9 cellular contexts compared by ENCODE assay signal in genomic region chr4:41213563-41214157, GRCh38. TPM values are rescaled to one million over a fixed set of nuclear protein-coding genes. Genes with fewer than 3 reads are reported as not detected.
DNase-seq lines count a peak whose midpoint lies in the region; ATAC-seq, FAIRE-seq and TF ChIP-seq lines count a peak whose summit lies in the region.
"Had no signal": no experiment of that assay in that cellular context is flagged by ENCODE, and none has a peak within 500 bp of the region (broad histone marks: within the 10 kb centered on the region; RNA-seq: fewer than 3 reads in every experiment).

No MANE protein-coding gene starts in this region.

- H3K4me3 ChIP-seq in KMS-11 (IDR thresholded peaks at IDR 0.05; ENCODE audit: insufficient read depth, low read depth, low read length) (no peak overlapping the region), bronchial epithelial cell (ENCODE audit: low read depth, low read length) (peak overlapping the region; percentile 86), lower lobe of right lung (peak overlapping the region; percentile 82), tibial nerve (peak overlapping the region; percentile 69 to 91 (median 86))

- peak overlapping the region; percentile 78; the same call in 1 of the 2 replicates for H3K4me2 ChIP-seq in KMS-11

- no peak overlapping the region for H3K27ac ChIP-seq in KMS-11
- H3K27ac ChIP-seq in lower lobe of right lung, result peak overlapping the region; percentile 86
- peak overlapping the region; percentile 38 to 87 (median 80) for H3K27ac ChIP-seq in tibial nerve

- ATAC-seq in GM21390 (IDR thresholded peaks at IDR 0.05; ENCODE audit: unreplicated experiment) (peak; percentile 12), lower lobe of right lung (peak; percentile 32 to 44)

- H3K36me3 ChIP-seq in KMS-11 (ENCODE audit: insufficient read depth), result no peaks in the 10 kb centered on the region
- H3K36me3 ChIP-seq in bronchial epithelial cell (ENCODE audit: control insufficient read depth, insufficient read depth, low read length), result no peaks in the 10 kb centered on the region
- H3K36me3 ChIP-seq in lower lobe of right lung, result no peaks in the 10 kb centered on the region
- no peaks in the 10 kb centered on the region for H3K36me3 ChIP-seq in tibial nerve

- WGBS in tibial nerve, 2 donors, result 1% methylated on average over 30 to 40 of the region's 41 CpGs

- FAIRE-seq in bronchial epithelial cell (lab: Jason Lieb, UNC), result no peak

- peak overlapping the region; percentile 54 for H2AFZ ChIP-seq in KMS-11 (ENCODE audit: low read depth)

- no peak for TF ChIP-seq CTCF in KMS-11 (conservative IDR thresholded peaks at IDR 0.05; ENCODE audit: low read depth, low read length)
- no peak for TF ChIP-seq CTCF in bronchial epithelial cell (IDR thresholded peaks at IDR 0.05; ENCODE audit: insufficient read depth, low read length, severe bottlenecking)
- no peak for TF ChIP-seq CTCF in lower lobe of right lung (IDR thresholded peaks at IDR 0.05)
- TF ChIP-seq CTCF in tibial nerve (IDR thresholded peaks at IDR 0.05), result no peak

- DNase-seq in COR-L47 (lab: John Stamatoyannopoulos, UW), result peak; percentile 23
- no peak for DNase-seq in bronchial epithelial cell (ENCODE audit: low read depth)
- no peak for DNase-seq in lower lobe of right lung
- DNase-seq in tibial nerve (ENCODE audit: low spot score in 2 of 2), result no peak
- DNase-seq in 8988T, result no peak
- no peak for DNase-seq in NCI-H1930 (lab: John Stamatoyannopoulos, UW)

- no peak for TF ChIP-seq EP300 in tibial nerve (IDR thresholded peaks at IDR 0.05)

- no peaks in the 10 kb centered on the region for H3K79me2 ChIP-seq in KMS-11 (ENCODE audit: insufficient read depth, low read depth)

- no peaks in the 10 kb centered on the region for H3K9me3 ChIP-seq in lower lobe of right lung
- no peaks in the 10 kb centered on the region for H3K9me3 ChIP-seq in tibial nerve

- intact Hi-C loops in lower lobe of right lung (cut with DNase I), result loop anchor here (10.0 kb wide), 1 partner anchor 289 kb away; no protein-coding TSS in a partner anchor

- H3K4me1 ChIP-seq in KMS-11 (ENCODE audit: low read depth, poor library complexity, severe bottlenecking), result peaks cover 25% of the 10 kb centered on the region
- peaks cover 31% of the 10 kb centered on the region for H3K4me1 ChIP-seq in lower lobe of right lung
- peaks cover 0 to 62% (median 12%) of the 10 kb centered on the region in 4 donors for H3K4me1 ChIP-seq in tibial nerve

- TF ChIP-seq POLR2A in tibial nerve (IDR thresholded peaks at IDR 0.05), result no peak

- H3K27me3 ChIP-seq in KMS-11 (ENCODE audit: insufficient read depth, low read depth), result no peaks in the 10 kb centered on the region
- H3K27me3 ChIP-seq in bronchial epithelial cell (ENCODE audit: control insufficient read depth, insufficient read depth, low read length), result no peaks in the 10 kb centered on the region
- no peaks in the 10 kb centered on the region for H3K27me3 ChIP-seq in lower lobe of right lung (ENCODE audit: low read depth)
- H3K27me3 ChIP-seq in tibial nerve, result no peaks in the 10 kb centered on the region

- H3K9ac ChIP-seq in KMS-11, result peak overlapping the region; percentile 42; the same call in 1 of the 2 replicates

- no peaks in the 10 kb centered on the region for H4K20me1 ChIP-seq in KMS-11 (ENCODE audit: insufficient read depth)

RNA-seq across cellular contexts. Expression of gene APBB2, which starts 0.7 kb away (rescaled TPM):
- total RNA-seq in bronchial epithelial cell (39.2 and 45.2 TPM in 2 replicates), lower lobe of right lung (59.3 TPM), tibial nerve (100 to 1,000 TPM; 139 to 248 (median 203) TPM)

RNA-seq across cellular contexts. Expression of gene UCHL1, which starts 43.1 kb away (rescaled TPM):
- total RNA-seq in bronchial epithelial cell (6.1 and 28.4 TPM in 2 replicates), lower lobe of right lung (8.4 TPM), tibial nerve (100 to 1,000 TPM in 1 of 4 donors, 10 to 100 TPM in 3; 55.9 to 204 (median 71.5) TPM)
- total RNA-seq: SK-MEL-5 had no signal
